Comparison of ENCODE assay signal across 10 cellular contexts in the genomic region with DNA sequence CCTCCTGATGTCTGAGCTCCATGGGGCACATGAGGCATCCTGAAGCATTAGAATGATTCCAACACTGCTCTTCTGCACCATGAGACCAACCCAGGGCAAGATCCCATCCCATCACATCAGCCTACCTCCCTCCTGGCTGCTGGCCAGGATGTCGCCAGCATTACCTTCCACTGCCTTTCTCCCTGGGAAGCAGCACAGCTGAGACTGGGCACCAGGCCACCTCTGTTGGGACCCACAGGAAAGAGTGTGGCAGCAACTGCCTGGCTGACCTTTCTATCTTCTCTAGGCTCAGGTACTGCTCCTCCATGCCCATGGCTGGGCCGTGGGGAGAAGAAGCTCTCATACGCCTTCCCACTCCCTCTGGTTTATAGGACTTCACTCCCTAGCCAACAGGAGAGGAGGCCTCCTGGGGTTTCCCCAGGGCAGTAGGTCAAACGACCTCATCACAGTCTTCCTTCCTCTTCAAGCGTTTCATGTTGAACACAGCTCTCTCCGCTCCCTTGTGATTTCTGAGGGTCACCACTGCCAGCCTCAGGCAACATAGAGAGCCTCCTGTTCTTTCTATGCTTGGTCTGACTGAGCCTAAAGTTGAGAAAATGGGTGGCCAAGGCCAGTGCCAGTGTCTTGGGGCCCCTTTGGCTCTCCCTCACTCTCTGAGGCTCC. TPM values are rescaled to one million over a fixed set of nuclear protein-coding genes. Genes with fewer than 3 reads are reported as not detected.
A peak's percentile ranks its signal among the peaks of the same experiment; 100 is the strongest.
DNase-seq lines count a peak whose midpoint lies in the region; ATAC-seq, FAIRE-seq and TF ChIP-seq lines count a peak whose summit lies in the region.
"Had no signal": no experiment of that assay in that cellular context is flagged by ENCODE, and none has a peak within 500 bp of the region (broad histone marks: within the 10 kb centered on the region; RNA-seq: fewer than 3 reads in every experiment).

No MANE protein-coding gene starts in this region.

- peak overlapping the region in 1 of 2 donors; percentile 58 for H3K4me3 Mint-ChIP-seq in CD14-positive monocyte

- in situ Hi-C loops in brain microvascular endothelial cell (cut with HindIII; ENCODE audit: low pct_ligation_motif_present, low sequenced_read_pairs): loop anchor here (25.0 kb wide), 1 partner anchor 91 kb away; no protein-coding TSS in a partner anchor

- peak overlapping the region in 6 of 7 donors; percentile 56 to 90 (median 74) for H3K27ac Mint-ChIP-seq in CD14-positive monocyte

- peak; percentile 94 for FAIRE-seq in GM18507 (lab: Jason Lieb, UNC)
- FAIRE-seq: endometrium had no signal

- H3K36me3 ChIP-seq in ascending aorta (no peaks in the 10 kb centered on the region), brain microvascular endothelial cell (replicated peaks) (peaks cover 49% of the 10 kb centered on the region)

- H3K4me3 ChIP-seq in ascending aorta: no peak overlapping the region
- no peak overlapping the region for H3K4me3 ChIP-seq in brain microvascular endothelial cell (ENCODE audit: low read depth, low read length)

- DNase-seq in CD14-positive monocyte (ENCODE audit: low spot score): no peak
- peak; percentile 42 for DNase-seq in GM18507 (ENCODE audit: extremely low spot score, insufficient read length, low read depth)
- no peak for DNase-seq in ascending aorta (ENCODE audit: low spot score in 2 of 2)
- no peak for DNase-seq in NCI-H1048 (lab: John Stamatoyannopoulos, UW)
- DNase-seq in brain microvascular endothelial cell: no peak
- DNase-seq in AML-193 (lab: John Stamatoyannopoulos, UW): no peak

- TF ChIP-seq CTCF in CD14-positive monocyte (IDR thresholded peaks at IDR 0.05) (no peak), ascending aorta (IDR thresholded peaks at IDR 0.05) (no peak), brain microvascular endothelial cell (IDR thresholded peaks at IDR 0.05; ENCODE audit: low read depth, low read length, missing control alignments) (no peak)

- H3K27me3 ChIP-seq in ascending aorta: no peaks in the 10 kb centered on the region
- H3K27me3 ChIP-seq in brain microvascular endothelial cell (replicated peaks): no peaks in the 10 kb centered on the region
- H3K27me3 ChIP-seq: neutrophil had no signal

- peaks cover 29% of the 10 kb centered on the region for H3K4me1 Mint-ChIP-seq in CD14-positive monocyte

- intact Hi-C loops in CD14-positive monocyte (cut with micrococcal nuclease): loop anchor here in 1 of 2 donors (5.0 kb wide), 1 partner anchor 41 kb away; no protein-coding TSS in a partner anchor
- intact Hi-C loops in ascending aorta (cut with DNase I): no loop called here

- peaks cover 0 to 26% of the 10 kb centered on the region in 2 donors for H3K4me1 ChIP-seq in ascending aorta

- ATAC-seq in HG03097 (IDR thresholded peaks at IDR 0.05; ENCODE audit: low FRiP score, unreplicated experiment): peak; percentile 52
- ATAC-seq in GM19324 (IDR thresholded peaks at IDR 0.05; ENCODE audit: low FRiP score, unreplicated experiment): no peak

- H3K9me3 ChIP-seq in ascending aorta: no peaks in the 10 kb centered on the region
- H3K9me3 ChIP-seq: neutrophil had no signal

- H3K9me3 Mint-ChIP-seq in CD14-positive monocyte: no peaks in the 10 kb centered on the region

- H3K36me3 Mint-ChIP-seq in CD14-positive monocyte: peaks cover 68 to 88% of the 10 kb centered on the region in 2 donors

- peak overlapping the region; percentile 13 to 71 for H3K27ac ChIP-seq in ascending aorta
- no peak overlapping the region for H3K27ac ChIP-seq in brain microvascular endothelial cell
- H3K27ac ChIP-seq: neutrophil had no signal

- peaks cover 0 to 3% (median 0%) of the 10 kb centered on the region in 3 donors for H3K27me3 Mint-ChIP-seq in CD14-positive monocyte (ENCODE audit: low read depth in 3 of 3)

RNA-seq across cellular contexts. Expression of gene RASSF5, which starts 11.1 kb away (rescaled TPM):
- 100 to 1,000 TPM in 1 of 2 donors, 10 to 100 TPM in 1; 81.6 to 127 TPM for polyA plus RNA-seq in CD14-positive monocyte
- 8.9 TPM for total RNA-seq in ascending aorta

RNA-seq across cellular contexts. Expression of gene IKBKE, which starts 26.0 kb away (rescaled TPM):
- polyA plus RNA-seq in CD14-positive monocyte: 10 to 100 TPM; 35.6 to 40.7 TPM
- total RNA-seq in ascending aorta: 6.3 TPM
